Comparison of ENCODE assay signal across 8 cellular contexts in genomic region chr15:41544650-41545015, GRCh38. TPM values are rescaled to one million over a fixed set of nuclear protein-coding genes. Genes with fewer than 3 reads are reported as not detected.
DNase-seq lines count a peak whose midpoint lies in the region; ATAC-seq and TF ChIP-seq lines count a peak whose summit lies in the region.

No MANE protein-coding gene starts in this region.

- peaks cover 3% of the 10 kb centered on the region for H3K27me3 Mint-ChIP-seq in nephron (ENCODE audit: low read depth)

- no peak for ATAC-seq in HG02642 (IDR thresholded peaks at IDR 0.05; ENCODE audit: poor library complexity, unreplicated experiment)

- peak overlapping the region; percentile 98 to 99 (median 99) for H3K4me3 Mint-ChIP-seq in nephron

- no peaks in the 10 kb centered on the region for H3K9me3 Mint-ChIP-seq in nephron

- DNase-seq in AG20443 (ENCODE audit: low spot score) (peak; percentile 83), MG63 (no peak), NCI-H1105 treated with DMSO at 0.1 percent for 48 hours (lab: John Stamatoyannopoulos, UW) (no peak), hippocampal formation (lab: John Stamatoyannopoulos, UW) (no peak), RKO (ENCODE audit: low spot score) (no peak)

- peaks cover 6% of the 10 kb centered on the region for H3K36me3 ChIP-seq in MG63

- H3K27ac Mint-ChIP-seq in nephron, result peak overlapping the region in 2 of 3 experiments; percentile 41 to 50

- H3K36me3 Mint-ChIP-seq in nephron (ENCODE audit: low read depth), result no peaks in the 10 kb centered on the region

- H3K4me3 ChIP-seq in MG63, result peak overlapping the region; percentile 93

- no peak for TF ChIP-seq CTCF in nephron (IDR thresholded peaks at IDR 0.05; ENCODE audit: unreplicated experiment in 3 of 3)

- no peaks in the 10 kb centered on the region for H3K27me3 ChIP-seq in MG63

- no peaks in the 10 kb centered on the region for H3K9me3 ChIP-seq in MG63

- peaks cover 14% of the 10 kb centered on the region for H3K4me1 Mint-ChIP-seq in nephron

- H3K27ac ChIP-seq in cingulate gyrus (ENCODE audit: low read depth, low read length), result peak overlapping the region; percentile 4

RNA-seq across cellular contexts. Expression of gene RPAP1, which starts 0.6 kb away (rescaled TPM):
- total RNA-seq in MG63 (2014; rRNA removed; shearing (Covaris generic); ENCODE audit: low replicate concordance), result 6.2 and 7.9 TPM in 2 replicates

RNA-seq across cellular contexts. Expression of gene TYRO3, which starts 14.4 kb away (rescaled TPM):
- 3.4 and 12.2 TPM in 2 replicates for total RNA-seq in MG63 (2014; rRNA removed; shearing (Covaris generic); ENCODE audit: low replicate concordance)

RNA-seq across cellular contexts. Expression of gene LTK, which starts 31.0 kb away (rescaled TPM):
- not detected in 2 replicates for total RNA-seq in MG63 (2014; rRNA removed; shearing (Covaris generic); ENCODE audit: low replicate concordance)

RNA-seq across cellular contexts. Expression of gene ITPKA, which starts 51.0 kb away (rescaled TPM):
- total RNA-seq in MG63 (2014; rRNA removed; shearing (Covaris generic); ENCODE audit: low replicate concordance), result 1.4 and 1.6 TPM in 2 replicates
